In genomic region chr17:9044796-9045470, GRCh38 we compare ENCODE assay signal across 21 cellular contexts. TPM values are rescaled to one million over a fixed set of nuclear protein-coding genes. Genes with fewer than 3 reads are reported as not detected.
A peak's percentile ranks its signal among the peaks of the same experiment; 100 is the strongest.
DNase-seq lines count a peak whose midpoint lies in the region; ATAC-seq lines count a peak whose summit lies in the region.
"Had no signal": no experiment of that assay in that cellular context is flagged by ENCODE, and none has a peak within 500 bp of the region (broad histone marks: within the 10 kb centered on the region; RNA-seq: fewer than 3 reads in every experiment).

No MANE protein-coding gene starts in this region.

- 67 to 68% methylated on average over 11 of the region's 11 CpGs for WGBS in esophagus, 2 donors

- no peaks in the 10 kb centered on the region for H3K36me3 ChIP-seq in esophagus (ENCODE audit: control insufficient read depth in 2 of 2, insufficient read depth in 2 of 2, low read length in 1 of 2)
- H3K36me3 ChIP-seq in rectal smooth muscle tissue (ENCODE audit: control insufficient read depth, insufficient read depth, low read length): no peaks in the 10 kb centered on the region
- H3K36me3 ChIP-seq: pancreas had no signal

- H3K9ac ChIP-seq in rectal smooth muscle tissue (ENCODE audit: low read length): no peak overlapping the region

- H3K27ac ChIP-seq in esophagus (ENCODE audit: low read depth in 2 of 2, low read length in 1 of 2) (peak overlapping the region; percentile 31 to 45), rectal smooth muscle tissue (ENCODE audit: low read depth, low read length) (peak overlapping the region; percentile 7)
- H3K27ac ChIP-seq: pancreas had no signal

- no peaks in the 10 kb centered on the region for H3K9me3 ChIP-seq in esophagus (ENCODE audit: control insufficient read depth in 2 of 2, insufficient read depth in 1 of 2, low read depth in 1 of 2, low read length in 1 of 2)
- H3K9me3 ChIP-seq: pancreas had no signal

- DNase-seq in G401 (ENCODE audit: low spot score): peak; percentile 26
- peak; percentile 22 for DNase-seq in NCI-H446 treated with DMSO at 0.1 percent for 48 hours (lab: John Stamatoyannopoulos, UW)
- no peak for DNase-seq in DMS153 (lab: John Stamatoyannopoulos, UW)
- DNase-seq: activated CD4-positive, alpha-beta memory T cell treated with anti-CD3 and anti-CD28 coated beads, Interleukin-2, amount 10 ng/mL, durations not matched to agents 7 days and 5 days; activated CD4-positive, CD25-positive, alpha-beta regulatory T cell; activated naive CD4-positive, alpha-beta T cell; activated T-cell treated with anti-CD3 and anti-CD28 coated beads, Interleukin-2, amount 50 U/mL, for 1 hour; amygdala; HCEC 1CT; mesenchymal stem cell; natural killer cell; NCI-H1436; pancreas; stimulated activated CD4-positive, alpha-beta T cell treated with anti-CD3 and anti-CD28 coated beads, Interleukin-1b, Interleukin-23, amount 100 ng/mL, for 48 hours; stimulated activated naive B cell treated with anti-CD40 and anti-IgM and Interleukin-4, amounts not matched to agents 10 μg/mL and 1 μg/mL and 100 μg/mL, for 72 hours; T-helper 9 cell had no signal

- no peaks in the 10 kb centered on the region for H3K27me3 ChIP-seq in esophagus (ENCODE audit: control insufficient read depth in 1 of 2, insufficient read depth in 2 of 2, low read length in 2 of 2)
- H3K27me3 ChIP-seq in rectal smooth muscle tissue (ENCODE audit: control insufficient read depth, insufficient read depth, low read length): no peaks in the 10 kb centered on the region
- H3K27me3 ChIP-seq: pancreas had no signal

- in situ Hi-C loops in G401 (cut with HindIII; ENCODE audit: low sequenced_read_pairs): no loop called here

- no peaks in the 10 kb centered on the region for H3K4me1 ChIP-seq in esophagus (ENCODE audit: control insufficient read depth in 2 of 2, insufficient read depth in 2 of 2, low read length in 1 of 2)
- no peaks in the 10 kb centered on the region for H3K4me1 ChIP-seq in rectal smooth muscle tissue (ENCODE audit: control insufficient read depth, insufficient read depth, low read length)
- H3K4me1 ChIP-seq: pancreas had no signal

- ATAC-seq in GM21737 (IDR thresholded peaks at IDR 0.05; ENCODE audit: unreplicated experiment) (no peak), GM19328 (IDR thresholded peaks at IDR 0.05; ENCODE audit: unreplicated experiment) (no peak)
- ATAC-seq: esophagus mucosa; natural killer cell; pancreas; stimulated activated naive B cell treated with anti-CD40 and anti-IgM and Interleukin-4, amounts not matched to agents 10 μg/mL and 1 μg/mL and 100 μg/mL, for 72 hours had no signal

- H3K4me3 ChIP-seq in esophagus (ENCODE audit: low read depth in 1 of 2, low read length in 2 of 2): no peak overlapping the region
- H3K4me3 ChIP-seq in rectal smooth muscle tissue (ENCODE audit: low read length): no peak overlapping the region
- H3K4me3 ChIP-seq: pancreas had no signal

RNA-seq across cellular contexts. Expression of gene NTN1, which starts 23.6 kb away (rescaled TPM):
- not detected in 2 replicates for total RNA-seq in G401 (2014; rRNA removed; shearing (Covaris generic))
- polyA plus RNA-seq in esophagus: 10 to 100 TPM; 10.3 to 12.3 TPM
- total RNA-seq: activated CD4-positive, alpha-beta memory T cell treated with anti-CD3 and anti-CD28 coated beads, Interleukin-2, amount 10 ng/mL, durations not matched to agents 7 days and 5 days had no signal
